ENCODE assay signal across 12 cellular contexts in genomic region chr17:40538936-40539705, GRCh38. TPM values are rescaled to one million over a fixed set of nuclear protein-coding genes. Genes with fewer than 3 reads are reported as not detected.
DNase-seq lines count a peak whose midpoint lies in the region; ATAC-seq and TF ChIP-seq lines count a peak whose summit lies in the region.
"Had no signal": no experiment of that assay in that cellular context is flagged by ENCODE, and none has a peak within 500 bp of the region (broad histone marks: within the 10 kb centered on the region; RNA-seq: fewer than 3 reads in every experiment).

No MANE protein-coding gene starts in this region.

- H3K4me1 Mint-ChIP-seq in natural killer cell (peaks cover 38 to 50% of the 10 kb centered on the region in 2 donors), neural progenitor cell (peaks cover 26% of the 10 kb centered on the region)
- H3K4me1 Mint-ChIP-seq in natural killer cell treated with Interleukin-12 subunit alpha and Interleukin-12 subunit beta and Interleukin-15 and Interleukin-18, amount 100 ng/mL, for 72 hours (ENCODE audit: low read depth in 2 of 2) = peaks cover 47 to 62% of the 10 kb centered on the region in 2 donors

- TF ChIP-seq POLR2A in vagina (IDR thresholded peaks at IDR 0.05) = no peak

- H3K27me3 Mint-ChIP-seq in natural killer cell (ENCODE audit: low read depth in 2 of 2) = peaks cover 6 to 20% of the 10 kb centered on the region in 2 donors
- peaks cover 8 to 17% of the 10 kb centered on the region in 2 donors for H3K27me3 Mint-ChIP-seq in natural killer cell treated with Interleukin-12 subunit alpha and Interleukin-12 subunit beta and Interleukin-15 and Interleukin-18, amount 100 ng/mL, for 72 hours
- peaks cover 8% of the 10 kb centered on the region for H3K27me3 Mint-ChIP-seq in neural progenitor cell (ENCODE audit: insufficient read depth, low read depth)

- no peak for ATAC-seq in natural killer cell
- no peak for ATAC-seq in natural killer cell treated with Interleukin-12 subunit alpha and Interleukin-12 subunit beta and Interleukin-15 and Interleukin-18, amount 100 ng/mL, for 72 hours
- ATAC-seq in GM18861 (IDR thresholded peaks at IDR 0.05; ENCODE audit: unreplicated experiment) = no peak
- no peak for ATAC-seq in HG02610 (IDR thresholded peaks at IDR 0.05; ENCODE audit: unreplicated experiment)

- H3K4me1 ChIP-seq in neural progenitor cell (no peaks in the 10 kb centered on the region), vagina (peaks cover 83% of the 10 kb centered on the region)
- H3K4me1 ChIP-seq: Caco-2 had no signal

- TF ChIP-seq CTCF in natural killer cell (IDR thresholded peaks at IDR 0.05) = no peak
- TF ChIP-seq CTCF in coronary artery (IDR thresholded peaks at IDR 0.05) = no peak
- TF ChIP-seq CTCF in neural progenitor cell (IDR thresholded peaks at IDR 0.05) = no peak
- no peak for TF ChIP-seq CTCF in vagina (IDR thresholded peaks at IDR 0.05)

- no peaks in the 10 kb centered on the region for H3K36me3 ChIP-seq in neural progenitor cell
- no peaks in the 10 kb centered on the region for H3K36me3 ChIP-seq in vagina

- DNase-seq in natural killer cell (no peak), coronary artery (ENCODE audit: low spot score) (no peak), neural progenitor cell (ENCODE audit: low spot score) (no peak), vagina (ENCODE audit: extremely low spot score in 2 of 2) (no peak), NCI-H2107 (lab: John Stamatoyannopoulos, UW) (no peak)
- no peak for DNase-seq in natural killer cell treated with Interleukin-12 subunit alpha and Interleukin-12 subunit beta and Interleukin-15 and Interleukin-18, amount 100 ng/mL, for 72 hours (ENCODE audit: low spot score)
- DNase-seq: activated gamma-delta T cell treated with Interleukin-2 at 50 U/mL for 16 hours; Caco-2; MV-4-11; NK-92 treated with Interleukin-12 subunit alpha and Interleukin-12 subunit beta, amount 100 ng/mL, for 24 hours had no signal

- peak overlapping the region; percentile 51 to 89 for H3K27ac ChIP-seq in coronary artery
- H3K27ac ChIP-seq in neural progenitor cell = no peak overlapping the region
- peak overlapping the region; percentile 91 for H3K27ac ChIP-seq in vagina

- no peak overlapping the region for H2AFZ ChIP-seq in neural progenitor cell (replicated peaks)

- H3K79me2 ChIP-seq in neural progenitor cell (ENCODE audit: low read depth) = no peaks in the 10 kb centered on the region

- H3K9me3 ChIP-seq in neural progenitor cell (ENCODE audit: low read depth) = no peaks in the 10 kb centered on the region
- H3K9me3 ChIP-seq in vagina = no peaks in the 10 kb centered on the region
- H3K9me3 ChIP-seq: Caco-2 had no signal

- H3K9me3 Mint-ChIP-seq in natural killer cell (no peaks in the 10 kb centered on the region), neural progenitor cell (no peaks in the 10 kb centered on the region)
- H3K9me3 Mint-ChIP-seq in natural killer cell treated with Interleukin-12 subunit alpha and Interleukin-12 subunit beta and Interleukin-15 and Interleukin-18, amount 100 ng/mL, for 72 hours = no peaks in the 10 kb centered on the region

- H3K27me3 ChIP-seq in neural progenitor cell = no peaks in the 10 kb centered on the region
- no peaks in the 10 kb centered on the region for H3K27me3 ChIP-seq in vagina

- H3K4me3 ChIP-seq in coronary artery (no peak overlapping the region), neural progenitor cell (no peak overlapping the region), vagina (no peak overlapping the region)

- no peaks in the 10 kb centered on the region for H4K20me1 ChIP-seq in neural progenitor cell (ENCODE audit: low read depth)

- H3K9ac ChIP-seq in neural progenitor cell = no peak overlapping the region

- H3K4me2 ChIP-seq in neural progenitor cell = no peak overlapping the region

- no peaks in the 10 kb centered on the region for H3F3A ChIP-seq in neural progenitor cell (ENCODE audit: low read depth)

- intact Hi-C loops in natural killer cell (cut with micrococcal nuclease) (no loop called here), vagina (cut with DNase I) (loop anchor here (5.0 kb wide), 1 partner anchor 52 kb away; no protein-coding TSS in a partner anchor)

- H3K27ac Mint-ChIP-seq in natural killer cell (peak overlapping the region in 1 of 2 donors; percentile 87), neural progenitor cell (peak overlapping the region; percentile 32)
- no peak overlapping the region for H3K27ac Mint-ChIP-seq in natural killer cell treated with Interleukin-12 subunit alpha and Interleukin-12 subunit beta and Interleukin-15 and Interleukin-18, amount 100 ng/mL, for 72 hours

- no peaks in the 10 kb centered on the region for H3K36me3 Mint-ChIP-seq in natural killer cell
- no peaks in the 10 kb centered on the region for H3K36me3 Mint-ChIP-seq in natural killer cell treated with Interleukin-12 subunit alpha and Interleukin-12 subunit beta and Interleukin-15 and Interleukin-18, amount 100 ng/mL, for 72 hours
- no peaks in the 10 kb centered on the region for H3K36me3 Mint-ChIP-seq in neural progenitor cell

- H3K4me3 Mint-ChIP-seq in natural killer cell = peak overlapping the region; percentile 74
- no peak overlapping the region for H3K4me3 Mint-ChIP-seq in natural killer cell treated with Interleukin-12 subunit alpha and Interleukin-12 subunit beta and Interleukin-15 and Interleukin-18, amount 100 ng/mL, for 72 hours
- no peak overlapping the region for H3K4me3 Mint-ChIP-seq in neural progenitor cell

RNA-seq across cellular contexts. Expression of gene CCR7, which starts 26.2 kb away (rescaled TPM):
- 1 to 10 TPM; 3.2 to 8.0 (median 6.6) TPM for total RNA-seq in natural killer cell
- total RNA-seq in natural killer cell treated with Interleukin-12 subunit alpha and Interleukin-12 subunit beta and Interleukin-15 and Interleukin-18, amount 100 ng/mL, for 72 hours = 10 to 100 TPM; 65.7 to 71.1 TPM
- total RNA-seq in neural progenitor cell (ENCODE audit: low replicate concordance) = 0.37 TPM in 1 of 2 replicates, not detected in the other
- total RNA-seq in vagina = not detected
- total RNA-seq: Caco-2 had no signal

RNA-seq across cellular contexts. Expression of gene TNS4, which starts 37.7 kb away (rescaled TPM):
- total RNA-seq in natural killer cell (1 to 10 TPM in 1 of 3 donors, under 1 TPM in 2; 0.65 to 1.8 (median 0.94) TPM), neural progenitor cell (ENCODE audit: low replicate concordance) (not detected in 2 replicates), vagina (296 TPM)
- total RNA-seq in natural killer cell treated with Interleukin-12 subunit alpha and Interleukin-12 subunit beta and Interleukin-15 and Interleukin-18, amount 100 ng/mL, for 72 hours = 1 to 10 TPM in 1 of 2 donors, under 1 TPM in 1; 0.76 to 2.9 TPM
- total RNA-seq: Caco-2 had no signal

Comparison
In these comparisons a context has a peak if more than half of its experiments do, and no peak if none do; other contexts are left out.
1. RNA of gene CCR7, which starts 26.2 kb away (total RNA-seq): 65.7 to 71.1 TPM in natural killer cell treated with Interleukin-12 subunit alpha and Interleukin-12 subunit beta and Interleukin-15 and Interleukin-18, amount 100 ng/mL, for 72 hours; 3.2 to 8.0 TPM in natural killer cell, not detected in vagina (single experiment) and 0.37 TPM in neural progenitor cell; every median in the first group is over 4 times any median in the second.
2. RNA of gene TNS4, which starts 37.7 kb away (total RNA-seq): 296 TPM in vagina (single experiment); 0.76 to 2.9 TPM in natural killer cell treated with Interleukin-12 subunit alpha and Interleukin-12 subunit beta and Interleukin-15 and Interleukin-18, amount 100 ng/mL, for 72 hours, 0.65 to 1.8 TPM in natural killer cell and not detected in neural progenitor cell; every median in the first group is over 10 times any median in the second.